1 cellular context compared by ENCODE assay signal in the genomic region with DNA sequence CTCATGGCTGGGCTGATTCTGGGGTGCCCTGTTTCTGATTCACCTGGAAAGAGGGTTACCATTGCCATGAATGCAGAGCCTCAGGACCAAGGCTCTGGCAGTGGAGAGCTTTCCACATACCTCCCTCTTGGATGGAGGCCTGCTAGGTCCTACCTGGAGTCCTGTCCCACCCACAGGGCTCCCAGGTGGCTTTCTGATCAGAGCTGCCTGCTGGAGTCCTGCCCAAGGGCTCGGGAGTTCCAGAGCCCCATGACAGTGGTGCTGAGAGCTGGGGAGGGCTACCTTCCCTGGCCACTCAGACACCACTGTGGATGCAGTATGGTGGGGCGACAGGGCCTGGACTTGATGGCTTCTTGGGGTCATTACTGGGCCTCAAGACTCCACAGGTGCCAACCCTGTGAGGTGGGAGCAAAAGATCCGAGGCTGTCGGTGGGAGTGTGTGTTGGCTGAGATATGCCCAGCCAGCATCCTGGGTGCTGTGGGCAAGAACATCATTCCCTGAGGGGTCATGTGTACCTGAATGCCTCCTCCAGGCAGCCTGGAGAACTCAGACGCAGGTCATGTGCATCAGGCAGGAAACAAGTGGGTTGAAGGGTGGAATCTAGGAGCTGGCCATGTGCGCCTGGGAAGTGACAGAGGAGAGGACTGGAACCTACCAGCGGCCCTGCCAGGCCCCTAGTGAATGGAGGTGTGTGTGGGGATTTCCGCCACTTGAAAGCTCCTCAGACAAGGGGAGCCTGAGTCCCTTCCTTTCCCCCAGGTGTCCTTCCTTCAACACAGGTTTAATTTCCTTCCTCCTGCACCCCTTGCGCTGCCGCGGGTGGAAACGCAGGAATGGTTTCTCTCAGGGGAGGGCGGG.
A peak's percentile ranks its signal among the peaks of the same experiment; 100 is the strongest.
TF ChIP-seq lines count a peak whose summit lies in the region.

No MANE protein-coding gene starts in this region.

TF ChIP-seq in endothelial cell of umbilical vein, 7 proteins besides CTCF, POLR2A, EP300 and RAD21:
- TF ChIP-seq JUN (IDR thresholded peaks at IDR 0.05; ENCODE audit: borderline replicate concordance, insufficient read depth, insufficient read length, low read depth): no peak
- peak; percentile 20 for TF ChIP-seq EZH2 (IDR thresholded peaks at IDR 0.05; ENCODE audit: borderline replicate concordance, low read depth, low read length, severe bottlenecking)
- no peak for TF ChIP-seq GATA2 (IDR thresholded peaks at IDR 0.05; ENCODE audit: insufficient read depth, insufficient read length, low read depth, low read length)
- no peak for TF ChIP-seq POLR2AphosphoS5 (IDR thresholded peaks at IDR 0.05; ENCODE audit: insufficient read depth, low read depth, low read length)
- TF ChIP-seq MYC (IDR thresholded peaks at IDR 0.05; ENCODE audit: low read depth, low read length): no peak
